13 cellular contexts compared by ENCODE assay signal in the genomic region with DNA sequence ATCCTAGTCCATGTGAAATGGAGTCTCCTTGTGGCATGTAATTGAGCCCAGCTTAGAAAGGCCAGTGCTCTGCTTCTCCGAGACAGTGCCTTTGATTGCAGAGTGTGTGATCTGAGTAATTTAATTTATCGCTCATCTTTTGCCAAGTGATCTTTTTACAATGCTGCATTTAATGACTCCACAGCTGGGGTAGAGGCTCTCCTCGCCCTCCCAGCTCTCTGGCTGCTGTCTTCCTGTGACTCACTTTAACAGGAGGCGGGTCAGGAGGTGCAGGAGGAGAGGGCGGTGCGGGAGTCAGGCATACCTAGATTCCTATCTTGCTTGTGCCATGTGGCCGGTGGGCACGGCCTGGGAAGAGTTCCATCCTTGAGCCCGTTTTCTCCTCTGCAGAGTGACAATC.
DNase-seq lines count a peak whose midpoint lies in the region; TF ChIP-seq lines count a peak whose summit lies in the region.
"Had no signal": no experiment of that assay in that cellular context is flagged by ENCODE, and none has a peak within 500 bp of the region (broad histone marks: within the 10 kb centered on the region; RNA-seq: fewer than 3 reads in every experiment).

No MANE protein-coding gene starts in this region.

- H3K27me3 Mint-ChIP-seq in mesothelial cell of epicardium (ENCODE audit: low read depth) = peaks cover 11% of the 10 kb centered on the region
- peaks cover 0 to 6% of the 10 kb centered on the region in 2 donors for H3K27me3 Mint-ChIP-seq in CD8-positive, alpha-beta memory T cell

- CTCF ChIA-PET in A673 (lab: Charles Lee) = no interaction called here
- CTCF ChIA-PET in CD8-positive, alpha-beta memory T cell (lab: Charles Lee) = no interaction called here

- in situ Hi-C loops in KBM-7 (cut with MboI; ENCODE audit: low pct_unique_long_range_greater_than_20kb, low sequenced_read_pairs) = no loop called here

- H3K4me3 ChIP-seq in A673 (ENCODE audit: low read depth, low read length, poor library complexity, severe bottlenecking) (no peak overlapping the region), choroid plexus epithelial cell (ENCODE audit: low read depth, low read length) (no peak overlapping the region)
- H3K4me3 ChIP-seq in CD8-positive, alpha-beta memory T cell (ENCODE audit: low read length) = no peak overlapping the region
- H3K4me3 ChIP-seq: GM12878, psoas muscle, SK-N-MC had no signal

- no peaks in the 10 kb centered on the region for H3K9me3 Mint-ChIP-seq in mesothelial cell of epicardium
- H3K9me3 Mint-ChIP-seq in CD8-positive, alpha-beta memory T cell = peaks cover 0 to 2% (median 0%) of the 10 kb centered on the region in 5 donors

- TF ChIP-seq CTCF in A673 (conservative IDR thresholded peaks at IDR 0.05; ENCODE audit: low read depth, low read length) (no peak), choroid plexus epithelial cell (conservative IDR thresholded peaks at IDR 0.05; ENCODE audit: low read depth, low read length) (no peak), mesothelial cell of epicardium (IDR thresholded peaks at IDR 0.05; ENCODE audit: unreplicated experiment) (no peak)

- BruUV-seq in A673 (replicated peaks; lab: Mats Ljungman, UMichigan) = no TSS peak

- H3K27me3 ChIP-seq in A673 (replicated peaks; ENCODE audit: insufficient read depth, low read depth, low read length, poor library complexity) = peaks cover 20% of the 10 kb centered on the region
- no peaks in the 10 kb centered on the region for H3K27me3 ChIP-seq in CD8-positive, alpha-beta memory T cell (ENCODE audit: insufficient read depth, low read length, poor library complexity, severe bottlenecking)

- H3K4me1 Mint-ChIP-seq in mesothelial cell of epicardium = peaks cover 30% of the 10 kb centered on the region
- no peaks in the 10 kb centered on the region for H3K4me1 Mint-ChIP-seq in CD8-positive, alpha-beta memory T cell

- DNase-seq in A673 (ENCODE audit: low spot score) (peak; percentile 77), LHCN-M2 (ENCODE audit: low read depth) (peak; percentile 67), choroid plexus epithelial cell (ENCODE audit: low read depth) (peak; percentile 74), mesothelial cell of epicardium (ENCODE audit: low spot score in 2 of 2, unreplicated experiment in 2 of 2) (no peak), KBM-7 (no peak), cortex of kidney (lab: John Stamatoyannopoulos, UW) (no peak), KG1 (lab: John Stamatoyannopoulos, UW) (no peak)
- no peak for DNase-seq in CD8-positive, alpha-beta memory T cell
- DNase-seq: NCI-H1694 treated with DMSO at 0.1 percent for 48 hours; psoas muscle; stimulated activated CD8-positive, alpha-beta memory T cell treated with anti-CD3 and anti-CD28 coated beads, Interleukin-4, amount 100 ng/mL, for 48 hours had no signal

- POLR2A ChIA-PET in A673 (lab: Charles Lee; ENCODE audit: low non-redundant PET) = no interaction called here
- POLR2A ChIA-PET in CD8-positive, alpha-beta memory T cell (lab: Charles Lee) = no interaction called here

- peak overlapping the region; percentile 92 for H3K27ac Mint-ChIP-seq in mesothelial cell of epicardium
- no peak overlapping the region for H3K27ac Mint-ChIP-seq in CD8-positive, alpha-beta memory T cell

- no peaks in the 10 kb centered on the region for H3K36me3 Mint-ChIP-seq in mesothelial cell of epicardium
- no peaks in the 10 kb centered on the region for H3K36me3 Mint-ChIP-seq in CD8-positive, alpha-beta memory T cell

- H3K36me3 ChIP-seq in A673 (ENCODE audit: insufficient read depth, low read length, poor library complexity, severe bottlenecking) = no peaks in the 10 kb centered on the region
- no peaks in the 10 kb centered on the region for H3K36me3 ChIP-seq in CD8-positive, alpha-beta memory T cell (ENCODE audit: insufficient read depth, low read length)

- no peaks in the 10 kb centered on the region for H3K9me3 ChIP-seq in A673 (ENCODE audit: low read depth, low read length, poor library complexity, severe bottlenecking)
- H3K9me3 ChIP-seq in CD8-positive, alpha-beta memory T cell (ENCODE audit: low read length) = no peaks in the 10 kb centered on the region
- H3K9me3 ChIP-seq: psoas muscle had no signal

- peak overlapping the region; percentile 41 for H3K27ac ChIP-seq in A673 (ENCODE audit: low read depth, low read length, poor library complexity, severe bottlenecking)
- no peak overlapping the region for H3K27ac ChIP-seq in CD8-positive, alpha-beta memory T cell (ENCODE audit: low read depth, low read length)
- H3K27ac ChIP-seq: psoas muscle, SK-N-MC had no signal

- intact Hi-C loops in A673 (cut with micrococcal nuclease; ENCODE audit: unreplicated experiment) = no loop called here

- no peak overlapping the region for H3K4me3 Mint-ChIP-seq in mesothelial cell of epicardium
- no peak overlapping the region for H3K4me3 Mint-ChIP-seq in CD8-positive, alpha-beta memory T cell

- peaks cover 10% of the 10 kb centered on the region for H3K4me1 ChIP-seq in A673 (ENCODE audit: insufficient read depth, low read length, poor library complexity, severe bottlenecking)
- H3K4me1 ChIP-seq in CD8-positive, alpha-beta memory T cell (ENCODE audit: insufficient read depth, low read length) = no peaks in the 10 kb centered on the region
- H3K4me1 ChIP-seq: psoas muscle had no signal

Comparison
In these comparisons a context has a peak if more than half of its experiments do, and no peak if none do; other contexts are left out.
1. DNase-seq: peak in A673 (single experiment), LHCN-M2 (single experiment) and choroid plexus epithelial cell (single experiment); none in mesothelial cell of epicardium (0 of 2), KBM-7 (single experiment), cortex of kidney (single experiment), KG1 (single experiment) and CD8-positive, alpha-beta memory T cell (0 of 5).